ENCODE assay signal across 9 cellular contexts in the genomic region with DNA sequence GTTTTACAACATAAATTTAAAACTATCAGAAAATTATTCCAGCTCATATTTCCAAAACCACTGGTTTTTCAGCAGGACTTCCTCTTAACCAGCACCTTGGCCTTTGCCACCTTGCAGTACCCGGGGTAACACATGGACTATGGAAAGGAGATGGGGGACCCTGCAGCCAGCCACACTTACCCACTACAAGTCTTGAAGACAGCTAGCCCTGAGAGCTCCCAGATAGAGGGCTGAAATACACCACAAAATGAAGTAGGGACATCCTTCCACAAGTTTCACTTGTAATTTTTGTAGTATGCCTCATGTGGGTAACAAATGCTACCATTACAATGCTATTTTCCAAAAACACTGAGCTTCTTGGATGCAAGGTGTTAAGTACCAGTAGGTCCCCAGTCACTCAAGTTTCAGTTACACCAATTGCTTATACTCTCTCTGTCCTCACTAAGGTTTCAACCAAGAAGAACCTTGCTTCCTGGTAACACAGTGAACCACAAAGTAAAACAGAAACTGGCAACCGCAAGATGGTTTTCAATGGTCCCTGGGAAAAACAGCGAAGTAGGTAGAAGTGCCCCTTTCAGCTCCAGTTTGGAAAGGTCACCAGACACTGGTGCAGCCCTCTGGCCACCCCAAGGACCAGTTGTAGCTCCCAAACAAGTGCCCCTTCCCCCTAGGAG.
DNase-seq lines count a peak whose midpoint lies in the region; ATAC-seq and TF ChIP-seq lines count a peak whose summit lies in the region.
"Had no signal": no experiment of that assay in that cellular context is flagged by ENCODE, and none has a peak within 500 bp of the region (broad histone marks: within the 10 kb centered on the region; RNA-seq: fewer than 3 reads in every experiment).

No MANE protein-coding gene starts in this region.

- peaks cover 0 to 32% of the 10 kb centered on the region in 2 experiments; a peak in 2 of 4 replicates for H3K79me1 ChIP-seq in IMR-90 (ENCODE audit: low read depth in 1 of 2, low read length in 2 of 2)
- no peaks in the 10 kb centered on the region for H3K79me1 ChIP-seq in H9 (ENCODE audit: insufficient read depth, low read depth, low read length, poor library complexity, severe bottlenecking)

- no peak for TF ChIP-seq POLR2A in IMR-90 (IDR thresholded peaks at IDR 0.05; ENCODE audit: low read depth, low read length)

- ATAC-seq in GM18870 (IDR thresholded peaks at IDR 0.05; ENCODE audit: unreplicated experiment) (peak; percentile 44), GM21717 (IDR thresholded peaks at IDR 0.05; ENCODE audit: unreplicated experiment) (peak; percentile 44), IMR-90 (ENCODE audit: low read depth) (no peak), mucosa of descending colon (peak; percentile 58)

- H3K4me1 Mint-ChIP-seq in H9, result peaks cover 6 to 8% of the 10 kb centered on the region in 2 experiments

- H3K36me3 ChIP-seq in IMR-90 (ENCODE audit: control insufficient read depth, insufficient read depth, low read length) (no peaks in the 10 kb centered on the region; the same call in 1 of the 2 replicates), mucosa of descending colon (ENCODE audit: low read depth) (no peaks in the 10 kb centered on the region), smooth muscle cell (ENCODE audit: low read depth) (no peaks in the 10 kb centered on the region)

- H3F3A ChIP-seq in smooth muscle cell (ENCODE audit: low read depth), result no peaks in the 10 kb centered on the region

- POLR2A ChIA-PET in IMR-90 (lab: Charles Lee; ENCODE audit: unreplicated experiment), result no interaction called here

- H3K18ac ChIP-seq in IMR-90 (ENCODE audit: low read depth, low read length), result no peak overlapping the region
- no peak overlapping the region for H3K18ac ChIP-seq in H9 (ENCODE audit: insufficient read length, low read depth, low read length)

- H2BK12ac ChIP-seq in H9 (ENCODE audit: insufficient read length, low read depth, low read length), result no peak overlapping the region

- no peak overlapping the region for H3K4me3 ChIP-seq in IMR-90 (ENCODE audit: insufficient read depth, low read depth, low read length)
- H3K4me3 ChIP-seq in mucosa of descending colon, result no peak overlapping the region
- H3K4me3 ChIP-seq in smooth muscle cell, result no peak overlapping the region

- H4K91ac ChIP-seq in IMR-90 (ENCODE audit: insufficient read depth, low read depth, low read length), result no peak overlapping the region
- H4K91ac ChIP-seq in H9 (ENCODE audit: insufficient read length, low read depth, low read length), result no peak overlapping the region

- H2AFZ ChIP-seq in IMR-90 (replicated peaks; ENCODE audit: low read length, poor library complexity) (no peak overlapping the region), H9 (ENCODE audit: low read length) (no peak overlapping the region), smooth muscle cell (ENCODE audit: low read depth) (no peak overlapping the region)

- H2BK5ac ChIP-seq in IMR-90 (ENCODE audit: low read depth, low read length, poor library complexity, severe bottlenecking) (no peak overlapping the region), H9 (ENCODE audit: insufficient read length, low read length) (no peak overlapping the region)

- no peak overlapping the region for H4K8ac ChIP-seq in IMR-90 (ENCODE audit: low read depth in 2 of 2, low read length in 2 of 2)
- H4K8ac ChIP-seq in H9 (replicated peaks; ENCODE audit: insufficient read length, low read depth, low read length), result no peak overlapping the region

- H3K23me2 ChIP-seq in H9 (ENCODE audit: insufficient read length, low read depth, low read length, poor library complexity, severe bottlenecking), result no peaks in the 10 kb centered on the region

- H3T11ph ChIP-seq in H9 (ENCODE audit: low read length), result no peak overlapping the region

- no peaks in the 10 kb centered on the region for H3K27me3 ChIP-seq in IMR-90 (ENCODE audit: control insufficient read depth, insufficient read depth, low read length)
- no peaks in the 10 kb centered on the region for H3K27me3 ChIP-seq in H9 (ENCODE audit: insufficient read depth, low read length)
- H3K27me3 ChIP-seq in smooth muscle cell (ENCODE audit: low read depth), result no peaks in the 10 kb centered on the region

- H3K56ac ChIP-seq in IMR-90 (ENCODE audit: extremely low read depth, insufficient read depth, low read length), result no peak overlapping the region
- no peak overlapping the region for H3K56ac ChIP-seq in H9 (ENCODE audit: insufficient read length, low read depth, low read length)

- H3K9me3 ChIP-seq in IMR-90 (ENCODE audit: control insufficient read depth, insufficient read depth, low read length) (no peaks in the 10 kb centered on the region), mucosa of descending colon (no peaks in the 10 kb centered on the region), H9 (ENCODE audit: control insufficient read depth, low read depth, low read length) (no peaks in the 10 kb centered on the region), smooth muscle cell (replicated peaks; ENCODE audit: low read depth) (no peaks in the 10 kb centered on the region)

- peaks cover 8% of the 10 kb centered on the region for H3K9me1 ChIP-seq in IMR-90 (ENCODE audit: insufficient read depth, low read length)

- no CpG with 5 or more reads among the region's 3 CpGs for WGBS in IMR-90 (ENCODE audit: extremely low coverage in 2 of 2, insufficient read length in 1 of 2), 2 experiments
- no CpG with 5 or more reads among the region's 3 CpGs for WGBS in H9 (ENCODE audit: extremely low coverage, insufficient read length, low lambda C conversion rate)
- WGBS in smooth muscle cell (ENCODE audit: low lambda C conversion rate), result 99% methylated on average over 3 of the region's 3 CpGs

- H2AK5ac ChIP-seq in IMR-90 (ENCODE audit: low read depth, low read length) (no peak overlapping the region), H9 (ENCODE audit: insufficient read length, low read length) (no peak overlapping the region)

- CTCF ChIA-PET in IMR-90 (lab: Yijun Ruan, JAX), result interaction anchor here (0.6 to 1.2 kb wide), 2 partner anchors 10 to 215 kb away, joined by 4 read pairs; no protein-coding TSS in a partner anchor

- H3K9ac ChIP-seq in IMR-90 (ENCODE audit: low read depth, low read length) (no peak overlapping the region), H9 (ENCODE audit: extremely low read depth, insufficient read length, low read length) (no peak overlapping the region), smooth muscle cell (ENCODE audit: low read depth) (no peak overlapping the region)

- dilution Hi-C loops in IMR-90 (cut with HindIII; ENCODE audit: low sequenced_read_pairs, unreplicated experiment), result no loop called here

- H2BK20ac ChIP-seq in IMR-90 (ENCODE audit: low read depth, low read length) (no peak overlapping the region), H9 (ENCODE audit: low read depth, low read length, poor library complexity, severe bottlenecking) (no peak overlapping the region)

- no peak overlapping the region for H3K27ac ChIP-seq in IMR-90 (ENCODE audit: insufficient read depth, low read length)
- no peak overlapping the region for H3K27ac ChIP-seq in H9 (ENCODE audit: insufficient read length, low read depth, low read length)
- no peak overlapping the region for H3K27ac ChIP-seq in smooth muscle cell (ENCODE audit: low read depth)

- H2BK120ac ChIP-seq in IMR-90 (ENCODE audit: low read depth, low read length), result no peak overlapping the region
- no peak overlapping the region for H2BK120ac ChIP-seq in H9 (ENCODE audit: low read depth, low read length, poor library complexity, severe bottlenecking)

- no peaks in the 10 kb centered on the region for H3K27me3 Mint-ChIP-seq in H9 (ENCODE audit: low read depth)
- H3K27me3 Mint-ChIP-seq: brain had no signal

- H4K5ac ChIP-seq in IMR-90 (ENCODE audit: low read depth, low read length), result no peak overlapping the region
- H4K5ac ChIP-seq in H9 (ENCODE audit: insufficient read length, low read depth, low read length), result no peak overlapping the region

- H3K14ac ChIP-seq in IMR-90 (replicated peaks; ENCODE audit: low read depth, low read length) (no peak overlapping the region), H9 (ENCODE audit: insufficient read depth, low read length) (no peak overlapping the region)

- no peaks in the 10 kb centered on the region for H3K79me2 ChIP-seq in H9 (ENCODE audit: insufficient read depth, low read length)
- no peaks in the 10 kb centered on the region for H3K79me2 ChIP-seq in smooth muscle cell (ENCODE audit: low read depth)

- no peak overlapping the region for H2BK15ac ChIP-seq in IMR-90 (ENCODE audit: low read depth, low read length)
- H2BK15ac ChIP-seq in H9 (ENCODE audit: low read depth, low read length), result no peak overlapping the region

- H3K4me1 ChIP-seq in IMR-90 (ENCODE audit: control insufficient read depth, insufficient read depth, low read length), result peaks cover 12% of the 10 kb centered on the region
- H3K4me1 ChIP-seq in mucosa of descending colon (ENCODE audit: low read depth), result peaks cover 12% of the 10 kb centered on the region
- no peaks in the 10 kb centered on the region for H3K4me1 ChIP-seq in H9 (ENCODE audit: insufficient read depth, low read length)
- H3K4me1 ChIP-seq in smooth muscle cell (ENCODE audit: low read depth), result peaks cover 6% of the 10 kb centered on the region

- in situ Hi-C loops in IMR-90 (cut with MboI; ENCODE audit: low sequenced_read_pairs), result no loop called here

- no TSS peak for BruUV-seq in IMR-90 (replicated peaks; lab: Mats Ljungman, UMichigan)

- no peak overlapping the region for H3K4me2 ChIP-seq in IMR-90 (ENCODE audit: low read depth, low read length)
- no peak overlapping the region for H3K4me2 ChIP-seq in H9 (ENCODE audit: insufficient read depth, insufficient read length, low read length)
- no peak overlapping the region for H3K4me2 ChIP-seq in smooth muscle cell

- H3K23ac ChIP-seq in IMR-90 (ENCODE audit: low read depth, low read length) (no peak overlapping the region), H9 (ENCODE audit: insufficient read length, low read depth, low read length) (no peak overlapping the region)

- H4K20me1 ChIP-seq in IMR-90 (ENCODE audit: insufficient read depth, low read length) (peaks cover 11% of the 10 kb centered on the region), H9 (ENCODE audit: control insufficient read depth, insufficient read depth, insufficient read length) (no peaks in the 10 kb centered on the region), smooth muscle cell (ENCODE audit: low read depth) (no peaks in the 10 kb centered on the region)

- H3K9me3 Mint-ChIP-seq in H9, result no peaks in the 10 kb centered on the region
- H3K9me3 Mint-ChIP-seq: brain had no signal

- H3K4ac ChIP-seq in IMR-90 (ENCODE audit: low read depth, low read length), result peak overlapping the region; percentile 29; the same call in 1 of the 2 replicates
- H3K4ac ChIP-seq in H9 (ENCODE audit: low read depth, low read length), result no peak overlapping the region

- H2AK9ac ChIP-seq in IMR-90 (replicated peaks; ENCODE audit: low read depth, low read length, poor library complexity), result no peak overlapping the region

- H3K4me3 Mint-ChIP-seq in H9, result no peak overlapping the region
- H3K4me3 Mint-ChIP-seq: brain had no signal

- no peaks in the 10 kb centered on the region for H3K36me3 Mint-ChIP-seq in H9 (ENCODE audit: insufficient read depth in 1 of 3, low read depth in 3 of 3)
- H3K36me3 Mint-ChIP-seq: brain had no signal

- no peak for TF ChIP-seq RAD21 in IMR-90 (IDR thresholded peaks at IDR 0.05; ENCODE audit: low read length)

- DNase-seq in IMR-90 (no peak), mucosa of descending colon (peak in 1 of 3 donors; percentile 19), NCI-H2171 (lab: John Stamatoyannopoulos, UW) (no peak), H9 (no peak), smooth muscle cell (lab: John Stamatoyannopoulos, UW; ENCODE audit: unreplicated experiment) (no peak), AML-193 (lab: John Stamatoyannopoulos, UW) (no peak)

- H3K27ac Mint-ChIP-seq in H9, result no peak overlapping the region

- TF ChIP-seq CTCF in IMR-90 (conservative IDR thresholded peaks at IDR 0.05; ENCODE audit: low read depth, low read length), result no peak
- TF ChIP-seq CTCF in mucosa of descending colon (IDR thresholded peaks at IDR 0.05), result no peak
- no peak for TF ChIP-seq CTCF in H9 (conservative IDR thresholded peaks at IDR 0.05)
- no peak for TF ChIP-seq CTCF in smooth muscle cell (IDR thresholded peaks at IDR 0.05; ENCODE audit: borderline replicate concordance, insufficient read depth, poor library complexity, severe bottlenecking)

- intact Hi-C loops in IMR-90 (cut with micrococcal nuclease), result loop anchor here (5.0 kb wide), 1 partner anchor 109 kb away; the partner anchor contains the start of gene SGMS1
- intact Hi-C loops in mucosa of descending colon (cut with DNase I, micrococcal nuclease), result no loop called here
